7 cellular contexts compared by ENCODE assay signal in the genomic region with DNA sequence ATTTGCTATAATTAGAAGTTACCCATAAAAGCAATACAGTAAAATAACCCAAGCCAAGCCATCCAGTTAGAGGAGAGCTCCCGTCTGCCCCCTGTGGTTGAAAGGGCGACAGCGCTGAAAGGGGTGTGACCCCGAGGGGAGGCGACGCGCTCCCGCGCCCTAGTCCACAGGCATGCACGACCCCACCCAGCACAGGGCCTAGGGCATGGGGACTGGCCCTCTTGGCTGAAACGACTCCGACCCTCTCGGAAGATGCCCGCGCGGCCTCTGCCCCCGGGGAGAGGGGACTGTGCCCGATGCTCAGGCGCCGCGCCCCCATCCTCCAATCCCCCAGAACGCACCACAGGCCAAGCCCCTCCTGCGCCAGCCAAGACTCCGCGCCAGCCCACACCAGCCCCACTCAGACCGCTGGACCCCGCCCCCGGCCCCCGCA.
DNase-seq lines count a peak whose midpoint lies in the region; ATAC-seq, FAIRE-seq and TF ChIP-seq lines count a peak whose summit lies in the region.

No MANE protein-coding gene starts in this region.

- no peaks in the 10 kb centered on the region for H3K27me3 ChIP-seq in RWPE2 (ENCODE audit: insufficient read depth, poor library complexity, severe bottlenecking)
- no peaks in the 10 kb centered on the region for H3K27me3 ChIP-seq in breast epithelium
- peaks cover 0 to 5% of the 10 kb centered on the region in 2 experiments; a peak in 3 of 5 replicates for H3K27me3 ChIP-seq in HepG2 (ENCODE audit: control insufficient read depth in 1 of 2, insufficient read depth in 2 of 2, low read length in 2 of 2)

- 57% methylated on average over 18 of the region's 29 CpGs for WGBS in HepG2 (ENCODE audit: low lambda C conversion rate)

- TF ChIP-seq CTCF in RWPE2 (IDR thresholded peaks at IDR 0.05; ENCODE audit: poor library complexity, severe bottlenecking) (peak; percentile 15), breast epithelium (IDR thresholded peaks at IDR 0.05) (peak in 2 of 3 donors; percentile 19 to 24), HepG2 (CRISPR knock-in tag; IDR thresholded peaks at IDR 0.05) (no peak)

- CTCF ChIA-PET in HepG2 (lab: Yijun Ruan, JAX; ENCODE audit: low intra/inter-chr PET ratio, low total read pairs): no interaction called here

- DNase-seq in RWPE2 (ENCODE audit: low spot score) (no peak), breast epithelium (ENCODE audit: low spot score in 2 of 2) (peak; percentile 16 to 50), HepG2 (ENCODE audit: low spot score) (no peak), NCI-H2081 treated with DMSO at 0.1 percent for 48 hours (lab: John Stamatoyannopoulos, UW) (no peak)
- peak in 2 of 3 experiments; percentile 21 to 26 for DNase-seq in stimulated activated CD4-positive, alpha-beta T cell treated with anti-CD3 and anti-CD28 coated beads, TNF-alpha, amount 100 ng/mL, for 4 hours (ENCODE audit: low read depth in 3 of 3)

- intact Hi-C loops in breast epithelium (cut with DNase I; ENCODE audit: low total_unique reads) (no loop called here), HepG2 (cut with micrococcal nuclease; ENCODE audit: unreplicated experiment) (loop anchor here (5.0 kb wide), 1 partner anchor 260 kb away; no protein-coding TSS in a partner anchor)

- H3K9ac ChIP-seq in HepG2 (ENCODE audit: insufficient read depth, low read depth, low read length): no peak overlapping the region

- no peaks in the 10 kb centered on the region for H4K20me1 ChIP-seq in HepG2 (ENCODE audit: insufficient read depth, low read length)

- H3K79me2 ChIP-seq in HepG2 (ENCODE audit: insufficient read depth, low read length): no peaks in the 10 kb centered on the region

- no peak for TF ChIP-seq RAD21 in HepG2 (CRISPR knock-in tag; IDR thresholded peaks at IDR 0.05)

- no peak overlapping the region for H3K4me2 ChIP-seq in HepG2 (ENCODE audit: low read depth, low read length)

- TF ChIP-seq EP300 in HepG2 (IDR thresholded peaks at IDR 0.05; ENCODE audit: low read depth in 2 of 2, low read length in 2 of 2): no peak
- no peak for TF ChIP-seq EP300 in HepG2 (CRISPR knock-in tag; IDR thresholded peaks at IDR 0.05; ENCODE audit: borderline replicate concordance)

- POLR2A ChIA-PET in HepG2 (lab: Yijun Ruan, JAX): no interaction called here

- H3K4me3 ChIP-seq in RWPE2 (ENCODE audit: severe bottlenecking) (no peak overlapping the region), breast epithelium (peak overlapping the region; percentile 40 to 67 (median 41)), HepG2 (replicated peaks in 1 of 3; ENCODE audit: insufficient read depth in 1 of 3, low read depth in 2 of 3, low read length in 3 of 3) (no peak overlapping the region)

- no peak for FAIRE-seq in HepG2 (lab: Jason Lieb, UNC)

- ATAC-seq in GM18508 (IDR thresholded peaks at IDR 0.05; ENCODE audit: insufficient read depth, unreplicated experiment) (peak; percentile 39), HG02938 (IDR thresholded peaks at IDR 0.05; ENCODE audit: unreplicated experiment) (peak; percentile 56), RWPE2 (ENCODE audit: low read depth) (no peak), HepG2 (no peak)

- H3K36me3 ChIP-seq in RWPE2 (ENCODE audit: low read depth) (no peaks in the 10 kb centered on the region), breast epithelium (no peaks in the 10 kb centered on the region), HepG2 (replicated peaks in 1 of 2; ENCODE audit: control insufficient read depth in 1 of 2, insufficient read depth in 2 of 2, low read length in 2 of 2) (no peaks in the 10 kb centered on the region)

- H3K27ac ChIP-seq in RWPE2 (ENCODE audit: poor library complexity, severe bottlenecking) (no peak overlapping the region), breast epithelium (no peak overlapping the region), HepG2 (ENCODE audit: extremely low read length, insufficient read depth, low read length) (no peak overlapping the region)

- TF ChIP-seq POLR2A in breast epithelium (IDR thresholded peaks at IDR 0.05) (no peak), HepG2 (IDR thresholded peaks at IDR 0.05; ENCODE audit: insufficient read depth in 1 of 2, low read depth in 2 of 2, low read length in 2 of 2) (no peak)

- H2AFZ ChIP-seq in HepG2 (ENCODE audit: low read length): no peak overlapping the region

- no TSS peak for BruUV-seq in HepG2 (replicated peaks; lab: Mats Ljungman, UMichigan)

- H3K4me1 ChIP-seq in RWPE2 (ENCODE audit: insufficient read depth, poor library complexity, severe bottlenecking) (no peaks in the 10 kb centered on the region), breast epithelium (no peaks in the 10 kb centered on the region), HepG2 (ENCODE audit: insufficient read depth, low read length) (no peaks in the 10 kb centered on the region)

- in situ Hi-C loops in HepG2 (cut with HindIII; ENCODE audit: extremely low pct_ligation_motif_present, low pct_unique_long_range_greater_than_20kb): no loop called here

- H3K9me3 ChIP-seq in RWPE2 (ENCODE audit: severe bottlenecking) (no peaks in the 10 kb centered on the region), breast epithelium (no peaks in the 10 kb centered on the region), HepG2 (ENCODE audit: low read length) (no peaks in the 10 kb centered on the region)

TF ChIP-seq in HepG2, 621 proteins besides CTCF, POLR2A, EP300 and RAD21:
- TF ChIP-seq, protein P1, sequence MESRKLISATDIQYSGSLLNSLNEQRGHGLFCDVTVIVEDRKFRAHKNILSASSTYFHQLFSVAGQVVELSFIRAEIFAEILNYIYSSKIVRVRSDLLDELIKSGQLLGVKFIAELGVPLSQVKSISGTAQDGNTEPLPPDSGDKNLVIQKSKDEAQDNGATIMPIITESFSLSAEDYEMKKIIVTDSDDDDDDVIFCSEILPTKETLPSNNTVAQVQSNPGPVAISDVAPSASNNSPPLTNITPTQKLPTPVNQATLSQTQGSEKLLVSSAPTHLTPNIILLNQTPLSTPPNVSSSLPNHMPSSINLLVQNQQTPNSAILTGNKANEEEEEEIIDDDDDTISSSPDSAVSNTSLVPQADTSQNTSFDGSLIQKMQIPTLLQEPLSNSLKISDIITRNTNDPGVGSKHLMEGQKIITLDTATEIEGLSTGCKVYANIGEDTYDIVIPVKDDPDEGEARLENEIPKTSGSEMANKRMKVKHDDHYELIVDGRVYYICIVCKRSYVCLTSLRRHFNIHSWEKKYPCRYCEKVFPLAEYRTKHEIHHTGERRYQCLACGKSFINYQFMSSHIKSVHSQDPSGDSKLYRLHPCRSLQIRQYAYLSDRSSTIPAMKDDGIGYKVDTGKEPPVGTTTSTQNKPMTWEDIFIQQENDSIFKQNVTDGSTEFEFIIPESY (CRISPR knock-in tag; IDR thresholded peaks at IDR 0.05): peak; percentile 89
- no peak for TF ChIP-seq DPF2 (CRISPR knock-in tag; IDR thresholded peaks at IDR 0.05; ENCODE audit: borderline replicate concordance, low read depth)
TF ChIP-seq in HepG2: peak in this region for 1.

Comparison
In these comparisons a context has a peak if more than half of its experiments do, and no peak if none do; other contexts are left out.
1. ATAC-seq: peak in GM18508 (single experiment) and HG02938 (single experiment); none in RWPE2 (single experiment) and HepG2 (single experiment).
2. DNase-seq: peak in breast epithelium (2 of 2) and stimulated activated CD4-positive, alpha-beta T cell treated with anti-CD3 and anti-CD28 coated beads, TNF-alpha, amount 100 ng/mL, for 4 hours (2 of 3); none in RWPE2 (single experiment), HepG2 (single experiment) and NCI-H2081 treated with DMSO at 0.1 percent for 48 hours (single experiment).
3. H3K4me3 ChIP-seq: peak in breast epithelium (3 of 3); none in RWPE2 (single experiment) and HepG2 (0 of 3).